ENCODE assay signal across 1 cellular context in genomic region chr11:86257446-86257845, GRCh38.
TF ChIP-seq lines count a peak whose summit lies in the region.

No MANE protein-coding gene starts in this region.

TF ChIP-seq in K562, 482 proteins besides CTCF, POLR2A, EP300 and RAD21 (continued from another document and continues in another):
- no peak for TF ChIP-seq CHD2 (IDR thresholded peaks at IDR 0.05; ENCODE audit: low read depth, low read length)
- peak; percentile 28; the same call in 1 of the 2 replicates for TF ChIP-seq ZNF239 (CRISPR knock-in tag; IDR thresholded peaks at IDR 0.05)
- TF ChIP-seq SFPQ (IDR thresholded peaks at IDR 0.05; ENCODE audit: low read depth, low read length), result no peak
- no peak for TF ChIP-seq TAF9B (IDR thresholded peaks at IDR 0.05; ENCODE audit: partially characterized antibody)
- TF ChIP-seq RFX7 (CRISPR knock-in tag; IDR thresholded peaks at IDR 0.05), result no peak
- no peak for TF ChIP-seq RREB1 (CRISPR knock-in tag; IDR thresholded peaks at IDR 0.05)
- TF ChIP-seq NR0B1 (IDR thresholded peaks at IDR 0.05; ENCODE audit: partially characterized antibody), result no peak
- TF ChIP-seq HCFC1 (IDR thresholded peaks at IDR 0.05; ENCODE audit: low read depth, low read length), result no peak
- peak; percentile 68 for TF ChIP-seq IRF9 (tag; IDR thresholded peaks at IDR 0.05)
- no peak for TF ChIP-seq TBL1XR1 (IDR thresholded peaks at IDR 0.05; ENCODE audit: low read length in 2 of 2)
- TF ChIP-seq ZNF449 (CRISPR knock-in tag; IDR thresholded peaks at IDR 0.05), result peak; percentile 63; the same call in 1 of the 2 replicates
- no peak for TF ChIP-seq ZNF740 (CRISPR knock-in tag; IDR thresholded peaks at IDR 0.05)
- TF ChIP-seq ZNF740 (tag; IDR thresholded peaks at IDR 0.05), result peak in 1 of 2 experiments; percentile 72; a peak in 1 of 4 replicates
- no peak for TF ChIP-seq FOXJ2 (tag; IDR thresholded peaks at IDR 0.05)
- TF ChIP-seq ELK1 (CRISPR knock-in tag; IDR thresholded peaks at IDR 0.05), result no peak
- 0 out of 2 replicates have a peak, but pooled peaks have one; percentile 50 for TF ChIP-seq ZNF134 (CRISPR knock-in tag; conservative IDR thresholded peaks at IDR 0.05)
- TF ChIP-seq MED1 (CRISPR knock-in tag; IDR thresholded peaks at IDR 0.05; ENCODE audit: borderline replicate concordance), result no peak
- no peak for TF ChIP-seq KHSRP (IDR thresholded peaks at IDR 0.05)
- TF ChIP-seq BCOR (IDR thresholded peaks at IDR 0.05), result no peak
- no peak for TF ChIP-seq MIER1 (IDR thresholded peaks at IDR 0.05; ENCODE audit: low read depth)
- TF ChIP-seq ZFP36 (IDR thresholded peaks at IDR 0.05; ENCODE audit: low read depth, low read length, partially characterized antibody), result no peak
- no peak; the same call in 1 of the 2 replicates for TF ChIP-seq ZSCAN32 (CRISPR knock-in tag; IDR thresholded peaks at IDR 0.05)
- TF ChIP-seq NFE2 (IDR thresholded peaks at IDR 0.05; ENCODE audit: low read depth), result no peak
- TF ChIP-seq FOXK2 (conservative IDR thresholded peaks at IDR 0.05 in 1 of 2, IDR thresholded peaks at IDR 0.05 in 1 of 2; ENCODE audit: low read depth in 2 of 2), result no peak
- no peak for TF ChIP-seq ZKSCAN3 (CRISPR knock-in tag; IDR thresholded peaks at IDR 0.05)
- no peak for TF ChIP-seq ZC3H11A (IDR thresholded peaks at IDR 0.05; ENCODE audit: low read depth, low read length)
- TF ChIP-seq ESRRB (CRISPR knock-in tag; IDR thresholded peaks at IDR 0.05; ENCODE audit: borderline replicate concordance), result no peak
- peak; percentile 78 for TF ChIP-seq MECOM (CRISPR knock-in tag; IDR thresholded peaks at IDR 0.05)
- 0 out of 2 replicates have a peak, but pooled peaks have one; percentile 31 for TF ChIP-seq SMAD3 (CRISPR knock-in tag; conservative IDR thresholded peaks at IDR 0.05)
- TF ChIP-seq CREB5 (CRISPR knock-in tag; IDR thresholded peaks at IDR 0.05), result no peak
- TF ChIP-seq FOXP4 (CRISPR knock-in tag; IDR thresholded peaks at IDR 0.05; ENCODE audit: borderline replicate concordance), result no peak
- TF ChIP-seq ETS1 (conservative IDR thresholded peaks at IDR 0.05; ENCODE audit: control insufficient read depth, low read depth, low read length), result no peak
- no peak for TF ChIP-seq UBTF (IDR thresholded peaks at IDR 0.05; ENCODE audit: borderline replicate concordance in 1 of 2, low read depth in 2 of 2, low read length in 2 of 2)
- TF ChIP-seq SREBF1 (IDR thresholded peaks at IDR 0.05; ENCODE audit: borderline replicate concordance, low read depth, low read length), result no peak
